29 cellular contexts compared by ENCODE assay signal in genomic region chr2:219820767-219821166, GRCh38.
"Had no signal": no experiment of that assay in that cellular context is flagged by ENCODE, and none has a peak within 500 bp of the region (broad histone marks: within the 10 kb centered on the region; RNA-seq: fewer than 3 reads in every experiment).

No MANE protein-coding gene starts in this region.

- H3K4me1 ChIP-seq: esophagus squamous epithelium, left ventricle myocardium inferior, lower lobe of right lung, pancreas, suprapubic skin, transverse colon, upper lobe of right lung, uterus had no signal

- DNase-seq: dermis blood vessel endothelial cell; effector memory CD4-positive, alpha-beta T cell; esophagus squamous epithelium; foreskin melanocyte; glutamatergic neuron; hypothalamus; immature natural killer cell; islet precursor cell; kidney glomerular epithelial cell; left colon; left ventricle myocardium inferior; lower lobe of right lung; natural killer cell; pancreas; retina; stimulated activated CD4-positive, alpha-beta T cell treated with anti-CD3 and anti-CD28 coated beads, Interleukin-12 subunit alpha, Interleukin-12 subunit beta, amount 100 ng/mL, for 4 hours; stimulated activated CD4-positive, alpha-beta T cell treated with anti-CD3 and anti-CD28 coated beads, Interleukin-1b, Interleukin-23, amount 100 ng/mL, for 48 hours; stimulated activated CD4-positive, alpha-beta T cell treated with anti-CD3 and anti-CD28 coated beads, Interleukin-4, amount 100 ng/mL, for 1 hour; stimulated activated CD8-positive, alpha-beta memory T cell treated with anti-CD3 and anti-CD28 coated beads, Interleukin-4, amount 100 ng/mL, for 48 hours; stimulated activated naive CD4-positive, alpha-beta T cell; stimulated activated naive CD8-positive, alpha-beta T cell treated with anti-CD3 and anti-CD28 coated beads, Interleukin-15, amount 100 ng/mL, for 72 hours; transverse colon; upper lobe of right lung; uterus had no signal

- ATAC-seq: left colon; lower lobe of right lung; natural killer cell; pancreas; sciatic nerve; stimulated activated naive CD8-positive, alpha-beta T cell treated with anti-CD3 and anti-CD28 coated beads, Interleukin-15, amount 100 ng/mL, for 72 hours; upper lobe of right lung had no signal

- H3K27ac ChIP-seq: coronary artery, esophagus squamous epithelium, left ventricle myocardium inferior, lower lobe of right lung, neutrophil, pancreas, suprapubic skin, transverse colon, upper lobe of right lung, uterus had no signal

- H3K9me3 ChIP-seq: esophagus squamous epithelium, lower lobe of right lung, neutrophil, pancreas, transverse colon, upper lobe of right lung had no signal

- H3K4me3 ChIP-seq: coronary artery, esophagus squamous epithelium, left ventricle myocardium inferior, lower lobe of right lung, pancreas, smooth muscle cell, suprapubic skin, transverse colon, upper lobe of right lung, uterus had no signal

- H3K36me3 ChIP-seq: esophagus squamous epithelium, left ventricle myocardium inferior, lower lobe of right lung, neutrophil, pancreas, suprapubic skin, transverse colon, upper lobe of right lung, uterus had no signal

- H3K4me2 ChIP-seq: smooth muscle cell had no signal

- H3K27me3 ChIP-seq: neutrophil, pancreas, suprapubic skin, transverse colon, upper lobe of right lung, uterus had no signal
